Comparison of ENCODE assay signal across 27 cellular contexts in genomic region chr11:127332896-127333295, GRCh38.
"Had no signal": no experiment of that assay in that cellular context is flagged by ENCODE, and none has a peak within 500 bp of the region (broad histone marks: within the 10 kb centered on the region; RNA-seq: fewer than 3 reads in every experiment).

No MANE protein-coding gene starts in this region.

- H3K27ac ChIP-seq: colonic mucosa, coronary artery, dorsolateral prefrontal cortex, epithelial cell of prostate, esophagus muscularis mucosa, esophagus squamous epithelium, foreskin keratinocyte, gastrocnemius medialis, gastroesophageal sphincter, heart left ventricle, heart right ventricle, hepatocyte had no signal

- ATAC-seq: effector memory CD8-positive, alpha-beta T cell; esophagus mucosa; foreskin keratinocyte; gastrocnemius medialis; gastroesophageal sphincter; heart left ventricle; heart right ventricle had no signal

- H3K36me3 ChIP-seq: colonic mucosa, esophagus muscularis mucosa, esophagus squamous epithelium, gastrocnemius medialis, gastroesophageal sphincter, heart left ventricle, heart right ventricle had no signal

- H3K9me3 ChIP-seq: colonic mucosa, esophagus squamous epithelium, gastrocnemius medialis had no signal

- H3K27me3 ChIP-seq: colonic mucosa, dorsolateral prefrontal cortex, esophagus muscularis mucosa, esophagus squamous epithelium, foreskin keratinocyte, gastrocnemius medialis, gastroesophageal sphincter, heart left ventricle, heart right ventricle, hepatocyte had no signal

- H3K4me3 ChIP-seq: colonic mucosa, coronary artery, dorsolateral prefrontal cortex, esophagus muscularis mucosa, esophagus squamous epithelium, gastrocnemius medialis, gastroesophageal sphincter, heart left ventricle, heart right ventricle, hepatocyte had no signal

- H3K4me2 ChIP-seq: hepatocyte had no signal

- DNase-seq: colonic mucosa; cortex of kidney; dermis blood vessel endothelial cell; dorsolateral prefrontal cortex; effector CD4-positive, alpha-beta T cell; effector CD8-positive, alpha-beta T cell; effector memory CD4-positive, alpha-beta T cell; effector memory CD8-positive, alpha-beta T cell; endodermal cell; erythroblast; esophagus squamous epithelium; foreskin fibroblast; foreskin keratinocyte; foreskin melanocyte; gastrocnemius medialis; glutamatergic neuron; head of caudate nucleus; heart left ventricle; heart right ventricle had no signal

- FAIRE-seq: endometrium, endothelial cell of umbilical vein had no signal

- H2AFZ ChIP-seq: hepatocyte had no signal

- H3K4me1 ChIP-seq: colonic mucosa, esophagus muscularis mucosa, esophagus squamous epithelium, foreskin keratinocyte, gastrocnemius medialis, gastroesophageal sphincter, heart left ventricle, heart right ventricle had no signal

- H3K79me2 ChIP-seq: hepatocyte had no signal
